Comparison of ENCODE assay signal across 14 cellular contexts in genomic region chr5:122501087-122501435, GRCh38.
DNase-seq lines count a peak whose midpoint lies in the region; ATAC-seq and TF ChIP-seq lines count a peak whose summit lies in the region.
"Had no signal": no experiment of that assay in that cellular context is flagged by ENCODE, and none has a peak within 500 bp of the region (broad histone marks: within the 10 kb centered on the region; RNA-seq: fewer than 3 reads in every experiment).

No MANE protein-coding gene starts in this region.

- no TSS peak for BruUV-seq in IMR-90 (replicated peaks; lab: Mats Ljungman, UMichigan)

- no peaks in the 10 kb centered on the region for H3K9me2 ChIP-seq in hepatocyte (replicated peaks; ENCODE audit: insufficient read depth)

- H3K9ac ChIP-seq in IMR-90 (ENCODE audit: low read depth, low read length) (no peak overlapping the region), skeletal muscle tissue (ENCODE audit: low read depth in 1 of 3, low read length in 3 of 3) (no peak overlapping the region)
- H3K9ac ChIP-seq: BLaER1 had no signal

- H3K27me3 ChIP-seq in IMR-90 (ENCODE audit: control insufficient read depth, insufficient read depth, low read length): peaks cover 2% of the 10 kb centered on the region
- no peaks in the 10 kb centered on the region for H3K27me3 ChIP-seq in hepatocyte
- no peaks in the 10 kb centered on the region for H3K27me3 ChIP-seq in skeletal muscle tissue (ENCODE audit: control insufficient read depth in 3 of 3, insufficient read depth in 3 of 3, low read length in 3 of 3)
- no peaks in the 10 kb centered on the region for H3K27me3 ChIP-seq in CD4-positive, alpha-beta memory T cell (ENCODE audit: insufficient read depth, low read length)
- H3K27me3 ChIP-seq: BLaER1, foreskin keratinocyte, upper lobe of right lung had no signal

- TF ChIP-seq RAD21 in IMR-90 (IDR thresholded peaks at IDR 0.05; ENCODE audit: low read length): no peak

- CTCF ChIA-PET in IMR-90 (lab: Yijun Ruan, JAX): interaction anchor here (0.6 to 1.1 kb wide), 2 partner anchors 48 to 844 kb away, joined by 3 to 8 read pairs; no protein-coding TSS in a partner anchor
- CTCF ChIA-PET in activated CD8-positive, alpha-beta T cell treated with anti-CD3 and anti-CD28 coated beads, Interleukin-2, amount 10 ng/mL, durations not matched to agents 7 days and 5 days (lab: Charles Lee): no interaction called here
- CTCF ChIA-PET in CD4-positive, alpha-beta memory T cell (lab: Charles Lee; ENCODE audit: partially characterized antibody): no interaction called here

- H3K56ac ChIP-seq in IMR-90 (ENCODE audit: extremely low read depth, insufficient read depth, low read length): no peak overlapping the region

- H3K4me1 ChIP-seq in IMR-90 (ENCODE audit: control insufficient read depth, insufficient read depth, low read length): peaks cover 2% of the 10 kb centered on the region; the same call in 1 of the 2 replicates
- H3K4me1 ChIP-seq in hepatocyte (ENCODE audit: insufficient read depth): peaks cover 9% of the 10 kb centered on the region
- peaks cover 0 to 3% (median 0%) of the 10 kb centered on the region in 3 donors for H3K4me1 ChIP-seq in skeletal muscle tissue (ENCODE audit: control insufficient read depth in 3 of 3, insufficient read depth in 3 of 3, low read length in 3 of 3)
- H3K4me1 ChIP-seq in CD4-positive, alpha-beta memory T cell (ENCODE audit: insufficient read depth, low read length): no peaks in the 10 kb centered on the region
- H3K4me1 ChIP-seq: foreskin keratinocyte, upper lobe of right lung had no signal

- no peak overlapping the region for H3K23ac ChIP-seq in IMR-90 (ENCODE audit: low read depth, low read length)

- H3K4ac ChIP-seq in IMR-90 (ENCODE audit: low read depth, low read length): no peak overlapping the region

- H3K9me1 ChIP-seq in IMR-90 (ENCODE audit: insufficient read depth, low read length): no peaks in the 10 kb centered on the region; the same call in 1 of the 2 replicates

- dilution Hi-C loops in IMR-90 (cut with HindIII; ENCODE audit: low sequenced_read_pairs, unreplicated experiment): no loop called here

- H3K27ac Mint-ChIP-seq in activated CD8-positive, alpha-beta T cell treated with anti-CD3 and anti-CD28 coated beads, Interleukin-2, amount 10 ng/mL, durations not matched to agents 7 days and 5 days: no peak overlapping the region
- no peak overlapping the region for H3K27ac Mint-ChIP-seq in CD4-positive, alpha-beta memory T cell
- H3K27ac Mint-ChIP-seq: activated naive CD8-positive, alpha-beta T cell treated with anti-CD3 and anti-CD28 coated beads, Interleukin-2, amount 10 ng/mL, durations not matched to agents 7 days and 5 days had no signal

- TF ChIP-seq POLR2A in IMR-90 (IDR thresholded peaks at IDR 0.05; ENCODE audit: low read depth, low read length): no peak

- H3K9me3 ChIP-seq in IMR-90 (ENCODE audit: control insufficient read depth, insufficient read depth, low read length) (no peaks in the 10 kb centered on the region), hepatocyte (ENCODE audit: low read depth) (no peaks in the 10 kb centered on the region), skeletal muscle tissue (ENCODE audit: control insufficient read depth in 3 of 3, low read length in 3 of 3) (no peaks in the 10 kb centered on the region)
- H3K9me3 ChIP-seq in CD4-positive, alpha-beta memory T cell (ENCODE audit: control insufficient read depth in 1 of 2, low read length in 2 of 2): no peaks in the 10 kb centered on the region
- H3K9me3 ChIP-seq: BLaER1, upper lobe of right lung had no signal

- no peak for TF ChIP-seq CTCF in IMR-90 (conservative IDR thresholded peaks at IDR 0.05; ENCODE audit: low read depth, low read length)
- no peak for TF ChIP-seq CTCF in hepatocyte (IDR thresholded peaks at IDR 0.05; ENCODE audit: poor library complexity)

- intact Hi-C loops in IMR-90 (cut with micrococcal nuclease): loop anchor here (2.0 to 10.0 kb wide), 3 partner anchors 394 to 1110 kb away; no protein-coding TSS in a partner anchor
- intact Hi-C loops in CD4-positive, alpha-beta memory T cell (cut with micrococcal nuclease): no loop called here

- H3K27me3 Mint-ChIP-seq in activated CD8-positive, alpha-beta T cell treated with anti-CD3 and anti-CD28 coated beads, Interleukin-2, amount 10 ng/mL, durations not matched to agents 7 days and 5 days (ENCODE audit: low read depth): no peaks in the 10 kb centered on the region
- H3K27me3 Mint-ChIP-seq in CD4-positive, alpha-beta memory T cell: peaks cover 0 to 2% of the 10 kb centered on the region in 2 donors

- ATAC-seq in IMR-90 (ENCODE audit: low read depth) (peak; percentile 68), GM21619 (IDR thresholded peaks at IDR 0.05; ENCODE audit: unreplicated experiment) (no peak)
- ATAC-seq in activated CD8-positive, alpha-beta T cell treated with anti-CD3 and anti-CD28 coated beads, Interleukin-2, amount 10 ng/mL, durations not matched to agents 7 days and 5 days: no peak

- H3K79me1 ChIP-seq in IMR-90 (ENCODE audit: low read depth in 1 of 2, low read length in 2 of 2): no peaks in the 10 kb centered on the region

- H4K5ac ChIP-seq in IMR-90 (ENCODE audit: low read depth, low read length): no peak overlapping the region

- H2AFZ ChIP-seq in IMR-90 (replicated peaks; ENCODE audit: low read length, poor library complexity): no peak overlapping the region
- no peak overlapping the region for H2AFZ ChIP-seq in hepatocyte

- H3K4me1 Mint-ChIP-seq in activated CD8-positive, alpha-beta T cell treated with anti-CD3 and anti-CD28 coated beads, Interleukin-2, amount 10 ng/mL, durations not matched to agents 7 days and 5 days (ENCODE audit: low read depth): no peaks in the 10 kb centered on the region
- no peaks in the 10 kb centered on the region for H3K4me1 Mint-ChIP-seq in CD4-positive, alpha-beta memory T cell
- H3K4me1 Mint-ChIP-seq: activated naive CD8-positive, alpha-beta T cell treated with anti-CD3 and anti-CD28 coated beads, Interleukin-2, amount 10 ng/mL, durations not matched to agents 7 days and 5 days had no signal

- H4K20me1 ChIP-seq in IMR-90 (ENCODE audit: insufficient read depth, low read length) (no peaks in the 10 kb centered on the region), hepatocyte (ENCODE audit: insufficient read depth, poor library complexity, severe bottlenecking) (no peaks in the 10 kb centered on the region)
- H4K20me1 ChIP-seq: BLaER1 had no signal

- in situ Hi-C loops in IMR-90 (cut with MboI; ENCODE audit: low sequenced_read_pairs): loop anchor here (10.0 to 25.0 kb wide), 4 partner anchors 661 to 1111 kb away; no protein-coding TSS in a partner anchor

- no peak overlapping the region for H2AK5ac ChIP-seq in IMR-90 (ENCODE audit: low read depth, low read length)

- H2BK5ac ChIP-seq in IMR-90 (ENCODE audit: low read depth, low read length, poor library complexity, severe bottlenecking): no peak overlapping the region

- H2BK15ac ChIP-seq in IMR-90 (ENCODE audit: low read depth, low read length): no peak overlapping the region

- no peak overlapping the region for H2AK9ac ChIP-seq in IMR-90 (replicated peaks; ENCODE audit: low read depth, low read length, poor library complexity)

- WGBS in IMR-90 (ENCODE audit: extremely low coverage in 2 of 2, insufficient read length in 1 of 2), 2 experiments: no CpG with 5 or more reads among the region's 2 CpGs
- WGBS in hepatocyte (ENCODE audit: low lambda C conversion rate, missing lambda C conversion rate): 25% methylated on average over 2 of the region's 2 CpGs

- peak; percentile 33 for DNase-seq in IMR-90
- peak; percentile 36 for DNase-seq in brain pericyte (ENCODE audit: low read depth, low spot score)
- peak; percentile 38 for DNase-seq in hepatocyte (ENCODE audit: low spot score)
- no peak for DNase-seq in activated CD8-positive, alpha-beta T cell treated with anti-CD3 and anti-CD28 coated beads, Interleukin-2, amount 10 ng/mL, durations not matched to agents 7 days and 5 days
- DNase-seq in RPMI8226: no peak
- no peak for DNase-seq in CD4-positive, alpha-beta memory T cell
- DNase-seq: activated naive CD8-positive, alpha-beta T cell treated with anti-CD3 and anti-CD28 coated beads, Interleukin-2, amount 10 ng/mL, durations not matched to agents 7 days and 5 days; foreskin keratinocyte; NCI-H1048; stimulated activated CD4-positive, alpha-beta T cell treated with anti-CD3 and anti-CD28 coated beads, Interleukin-2, amount 100 ng/mL, for 24 hours; upper lobe of right lung had no signal

- H3K9me3 Mint-ChIP-seq in activated CD8-positive, alpha-beta T cell treated with anti-CD3 and anti-CD28 coated beads, Interleukin-2, amount 10 ng/mL, durations not matched to agents 7 days and 5 days (ENCODE audit: insufficient read depth): no peaks in the 10 kb centered on the region
- no peaks in the 10 kb centered on the region for H3K9me3 Mint-ChIP-seq in CD4-positive, alpha-beta memory T cell
- H3K9me3 Mint-ChIP-seq: activated naive CD8-positive, alpha-beta T cell treated with anti-CD3 and anti-CD28 coated beads, Interleukin-2, amount 10 ng/mL, durations not matched to agents 7 days and 5 days had no signal

- no peak overlapping the region for H3K4me3 Mint-ChIP-seq in activated CD8-positive, alpha-beta T cell treated with anti-CD3 and anti-CD28 coated beads, Interleukin-2, amount 10 ng/mL, durations not matched to agents 7 days and 5 days
- H3K4me3 Mint-ChIP-seq in CD4-positive, alpha-beta memory T cell: no peak overlapping the region
- H3K4me3 Mint-ChIP-seq: activated naive CD8-positive, alpha-beta T cell treated with anti-CD3 and anti-CD28 coated beads, Interleukin-2, amount 10 ng/mL, durations not matched to agents 7 days and 5 days had no signal

- H4K91ac ChIP-seq in IMR-90 (ENCODE audit: insufficient read depth, low read depth, low read length): no peak overlapping the region

- H3K36me3 ChIP-seq in IMR-90 (ENCODE audit: control insufficient read depth, insufficient read depth, low read length): no peaks in the 10 kb centered on the region
- H3K36me3 ChIP-seq in hepatocyte (replicated peaks; ENCODE audit: insufficient read depth, low read depth): no peaks in the 10 kb centered on the region
- no peaks in the 10 kb centered on the region for H3K36me3 ChIP-seq in skeletal muscle tissue (ENCODE audit: control insufficient read depth in 3 of 3, insufficient read depth in 3 of 3, low read length in 3 of 3)
- no peaks in the 10 kb centered on the region for H3K36me3 ChIP-seq in CD4-positive, alpha-beta memory T cell (ENCODE audit: insufficient read depth, low read length)
- H3K36me3 ChIP-seq: BLaER1, upper lobe of right lung had no signal

- H3K79me2 ChIP-seq in hepatocyte: no peaks in the 10 kb centered on the region

- no peak overlapping the region for H3K27ac ChIP-seq in IMR-90 (ENCODE audit: insufficient read depth, low read length)
- peak overlapping the region; percentile 38 for H3K27ac ChIP-seq in hepatocyte
- peak overlapping the region; percentile 55 for H3K27ac ChIP-seq in skeletal muscle tissue (ENCODE audit: low read depth, low read length)
- no peak overlapping the region for H3K27ac ChIP-seq in CD4-positive, alpha-beta memory T cell (ENCODE audit: low read depth, low read length)
- H3K27ac ChIP-seq: BLaER1, foreskin keratinocyte, upper lobe of right lung had no signal

- no peak overlapping the region for H2BK20ac ChIP-seq in IMR-90 (ENCODE audit: low read depth, low read length)

- H3K14ac ChIP-seq in IMR-90 (replicated peaks; ENCODE audit: low read depth, low read length): no peak overlapping the region

- peak overlapping the region; percentile 38 for H3K4me2 ChIP-seq in IMR-90 (ENCODE audit: low read depth, low read length)
- H3K4me2 ChIP-seq in hepatocyte: peak overlapping the region; percentile 58
- H3K4me2 ChIP-seq: BLaER1 had no signal

- H3K18ac ChIP-seq in IMR-90 (ENCODE audit: low read depth, low read length): no peak overlapping the region

- POLR2A ChIA-PET in IMR-90 (lab: Charles Lee; ENCODE audit: unreplicated experiment): no interaction called here
- POLR2A ChIA-PET in activated CD8-positive, alpha-beta T cell treated with anti-CD3 and anti-CD28 coated beads, Interleukin-2, amount 10 ng/mL, durations not matched to agents 7 days and 5 days (lab: Charles Lee): no interaction called here
- POLR2A ChIA-PET in CD4-positive, alpha-beta memory T cell (lab: Charles Lee; ENCODE audit: partially characterized antibody): no interaction called here

- H2BK120ac ChIP-seq in IMR-90 (ENCODE audit: low read depth, low read length): no peak overlapping the region

- H4K8ac ChIP-seq in IMR-90 (ENCODE audit: low read depth in 2 of 2, low read length in 2 of 2): no peak overlapping the region

- no peaks in the 10 kb centered on the region for H3K36me3 Mint-ChIP-seq in activated CD8-positive, alpha-beta T cell treated with anti-CD3 and anti-CD28 coated beads, Interleukin-2, amount 10 ng/mL, durations not matched to agents 7 days and 5 days (ENCODE audit: low read depth)
- no peaks in the 10 kb centered on the region for H3K36me3 Mint-ChIP-seq in CD4-positive, alpha-beta memory T cell
- H3K36me3 Mint-ChIP-seq: activated naive CD8-positive, alpha-beta T cell treated with anti-CD3 and anti-CD28 coated beads, Interleukin-2, amount 10 ng/mL, durations not matched to agents 7 days and 5 days had no signal

- H3K4me3 ChIP-seq in IMR-90 (ENCODE audit: insufficient read depth, low read depth, low read length) (no peak overlapping the region), hepatocyte (no peak overlapping the region), skeletal muscle tissue (ENCODE audit: low read length in 3 of 3) (no peak overlapping the region)
- no peak overlapping the region for H3K4me3 ChIP-seq in CD4-positive, alpha-beta memory T cell (ENCODE audit: low read length in 2 of 2)
- H3K4me3 ChIP-seq: BLaER1, upper lobe of right lung had no signal

Comparison
In these comparisons a context has a peak if more than half of its experiments do, and no peak if none do; other contexts are left out.
1. DNase-seq: peak in IMR-90 (single experiment), brain pericyte (single experiment) and hepatocyte (single experiment); none in activated CD8-positive, alpha-beta T cell treated with anti-CD3 and anti-CD28 coated beads, Interleukin-2, amount 10 ng/mL, durations not matched to agents 7 days and 5 days (single experiment), RPMI8226 (single experiment) and CD4-positive, alpha-beta memory T cell (0 of 5).
2. H3K27ac ChIP-seq: peak in hepatocyte (single experiment) and skeletal muscle tissue (single experiment); none in IMR-90 (single experiment) and CD4-positive, alpha-beta memory T cell (single experiment).